Comparison of ENCODE assay signal across 8 cellular contexts in genomic region chr15:56732135-56732880, GRCh38. TPM values are rescaled to one million over a fixed set of nuclear protein-coding genes. Genes with fewer than 3 reads are reported as not detected.
A peak's percentile ranks its signal among the peaks of the same experiment; 100 is the strongest.
DNase-seq lines count a peak whose midpoint lies in the region; ATAC-seq and TF ChIP-seq lines count a peak whose summit lies in the region.

No MANE protein-coding gene starts in this region.

- peak in 1 of 2 donors; percentile 1 for ATAC-seq in stimulated activated naive B cell treated with anti-CD40 and anti-IgM and Interleukin-4, amounts not matched to agents 10 μg/mL and 1 μg/mL and 100 μg/mL, for 72 hours (replicated peaks)

- DNase-seq in GM13976 (ENCODE audit: low spot score): peak; percentile 37
- DNase-seq in NCI-H69 (lab: John Stamatoyannopoulos, UW): peak; percentile 74
- no peak for DNase-seq in breast epithelium (ENCODE audit: low spot score in 2 of 2)
- no peak for DNase-seq in kidney epithelial cell (ENCODE audit: low read depth)
- DNase-seq in stimulated activated naive B cell treated with anti-CD40 and anti-IgM and Interleukin-4, amounts not matched to agents 10 μg/mL and 1 μg/mL and 100 μg/mL, for 72 hours: no peak
- DNase-seq in epidermal melanocyte (ENCODE audit: insufficient read length, low spot score): no peak
- no peak for DNase-seq in foreskin melanocyte

- H3K4me3 ChIP-seq in ACC112 (ENCODE audit: low read depth, low read length) (peak overlapping the region; percentile 99), breast epithelium (peak overlapping the region; percentile 70 to 87 (median 83)), kidney epithelial cell (ENCODE audit: low read depth, low read length) (peak overlapping the region; percentile 60)

- TF ChIP-seq POLR2A in breast epithelium (IDR thresholded peaks at IDR 0.05): no peak

- H3K27me3 ChIP-seq in ACC112 (ENCODE audit: insufficient read depth, low read length) (no peaks in the 10 kb centered on the region), breast epithelium (no peaks in the 10 kb centered on the region), kidney epithelial cell (ENCODE audit: control insufficient read depth, insufficient read depth, low read length) (no peaks in the 10 kb centered on the region)

- H3K27me3 Mint-ChIP-seq in stimulated activated naive B cell treated with anti-CD40 and anti-IgM and Interleukin-4, amounts not matched to agents 10 μg/mL and 1 μg/mL and 100 μg/mL, for 72 hours: no peaks in the 10 kb centered on the region

- peaks cover 17 to 31% of the 10 kb centered on the region in 2 donors for H3K4me1 Mint-ChIP-seq in stimulated activated naive B cell treated with anti-CD40 and anti-IgM and Interleukin-4, amounts not matched to agents 10 μg/mL and 1 μg/mL and 100 μg/mL, for 72 hours

- TF ChIP-seq CTCF in GM13976 (IDR thresholded peaks at IDR 0.05; ENCODE audit: borderline replicate concordance, control extremely low read depth, extremely low read depth, insufficient read depth, missing control alignments) (no peak), breast epithelium (IDR thresholded peaks at IDR 0.05) (no peak), kidney epithelial cell (IDR thresholded peaks at IDR 0.05; ENCODE audit: insufficient read depth, low read length, poor library complexity, severe bottlenecking) (no peak)

- in situ Hi-C loops in GM13976 (cut with MboI; ENCODE audit: low sequenced_read_pairs, unreplicated experiment): no loop called here

- H3K36me3 Mint-ChIP-seq in stimulated activated naive B cell treated with anti-CD40 and anti-IgM and Interleukin-4, amounts not matched to agents 10 μg/mL and 1 μg/mL and 100 μg/mL, for 72 hours: peaks cover 14 to 24% of the 10 kb centered on the region in 2 donors

- H3K27ac Mint-ChIP-seq in stimulated activated naive B cell treated with anti-CD40 and anti-IgM and Interleukin-4, amounts not matched to agents 10 μg/mL and 1 μg/mL and 100 μg/mL, for 72 hours: peak overlapping the region; percentile 92

- H3K9me3 Mint-ChIP-seq in stimulated activated naive B cell treated with anti-CD40 and anti-IgM and Interleukin-4, amounts not matched to agents 10 μg/mL and 1 μg/mL and 100 μg/mL, for 72 hours: peaks cover 0 to 10% of the 10 kb centered on the region in 2 donors

- peak overlapping the region; percentile 83 for H3K27ac ChIP-seq in ACC112 (ENCODE audit: low read depth, low read length)
- peak overlapping the region; percentile 97 to 99 for H3K27ac ChIP-seq in breast epithelium

- peaks cover 56% of the 10 kb centered on the region for H3K79me2 ChIP-seq in ACC112 (ENCODE audit: control insufficient read depth, insufficient read depth, low read length, unreplicated experiment)

- H3K4me3 Mint-ChIP-seq in stimulated activated naive B cell treated with anti-CD40 and anti-IgM and Interleukin-4, amounts not matched to agents 10 μg/mL and 1 μg/mL and 100 μg/mL, for 72 hours: peak overlapping the region; percentile 88 to 98

- no peaks in the 10 kb centered on the region for H3K9me3 ChIP-seq in breast epithelium

- peaks cover 19% of the 10 kb centered on the region for H3K36me3 ChIP-seq in ACC112 (ENCODE audit: insufficient read depth, low read length)
- H3K36me3 ChIP-seq in breast epithelium: no peaks in the 10 kb centered on the region
- no peaks in the 10 kb centered on the region for H3K36me3 ChIP-seq in kidney epithelial cell (ENCODE audit: control insufficient read depth, insufficient read depth, low read length)

- peaks cover 30% of the 10 kb centered on the region for H3K4me1 ChIP-seq in ACC112 (ENCODE audit: control insufficient read depth, insufficient read depth, low read length, unreplicated experiment)
- peaks cover 0 to 14% of the 10 kb centered on the region in 2 donors for H3K4me1 ChIP-seq in breast epithelium

- peak overlapping the region; percentile 96 for H2AFZ ChIP-seq in ACC112 (ENCODE audit: low read length, unreplicated experiment)

- intact Hi-C loops in breast epithelium (cut with DNase I; ENCODE audit: low total_unique reads): no loop called here

RNA-seq across cellular contexts. Expression of gene ZNF280D, which starts 1.0 kb away (rescaled TPM):
- total RNA-seq in breast epithelium (10 to 100 TPM; 66.1 to 94.8 (median 86.5) TPM), kidney epithelial cell (13.3 and 17.2 TPM in 2 replicates)

Comparison
In these comparisons a context has a peak if more than half of its experiments do, and no peak if none do; other contexts are left out.
1. DNase-seq: peak in GM13976 (single experiment) and NCI-H69 (single experiment); none in breast epithelium (0 of 2), kidney epithelial cell (single experiment), stimulated activated naive B cell treated with anti-CD40 and anti-IgM and Interleukin-4, amounts not matched to agents 10 μg/mL and 1 μg/mL and 100 μg/mL, for 72 hours (single experiment), epidermal melanocyte (single experiment) and foreskin melanocyte (single experiment).
2. Peak in every context shown above with its lines, with median percentiles within 50 percentile points of each other: H3K4me3 ChIP-seq.